ENCODE assay signal across 7 cellular contexts in the genomic region with DNA sequence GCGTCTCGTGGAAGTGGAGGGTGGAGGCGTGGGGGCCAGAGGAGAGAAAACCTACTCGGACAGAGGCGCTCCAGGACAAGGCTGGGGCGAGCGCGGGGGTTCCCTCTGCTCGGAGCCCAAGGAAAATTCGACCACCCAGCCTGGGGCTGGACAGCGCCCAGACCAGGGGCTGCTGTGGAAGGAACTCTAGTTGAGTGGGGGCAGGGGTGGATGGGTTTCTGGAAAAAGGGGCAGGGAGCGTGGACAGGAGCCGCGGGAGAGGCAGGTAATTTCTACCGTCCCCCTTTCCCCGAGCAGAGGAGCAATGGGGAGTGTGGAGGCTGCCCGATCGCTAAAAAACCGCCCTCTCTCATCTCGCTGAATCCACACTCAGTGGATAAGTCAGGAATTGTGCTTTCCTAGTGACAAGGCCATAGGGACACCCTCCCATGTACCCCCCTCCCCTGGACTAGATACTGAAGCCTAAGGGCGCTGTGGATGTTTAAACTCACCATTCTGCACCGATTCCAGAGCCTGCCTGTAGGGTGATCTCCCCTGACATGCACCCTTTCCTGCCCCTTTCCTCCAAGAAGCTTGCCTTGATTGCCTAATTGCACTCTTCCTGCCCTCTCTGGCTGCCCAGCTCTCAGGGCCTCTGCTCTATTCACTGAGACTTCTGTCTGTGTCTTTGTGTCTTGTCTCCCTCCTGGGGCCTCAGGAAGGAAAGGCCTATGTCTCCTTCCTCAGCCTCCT.
A peak's percentile ranks its signal among the peaks of the same experiment; 100 is the strongest.
DNase-seq lines count a peak whose midpoint lies in the region; FAIRE-seq and TF ChIP-seq lines count a peak whose summit lies in the region.

No MANE protein-coding gene starts in this region.

- DNase-seq in HFF-Myc (ENCODE audit: extremely low read depth, low read depth) (no peak), fibroblast of villous mesenchyme (ENCODE audit: low read depth) (no peak), retinal pigment epithelial cell (ENCODE audit: low read depth) (no peak), GM12892 (ENCODE audit: insufficient read length) (no peak)
- no peak for DNase-seq in activated CD8-positive, alpha-beta memory T cell treated with anti-CD3 and anti-CD28 coated beads, Interleukin-2, amount 50 U/mL, for 48 hours
- DNase-seq in activated CD4-positive, alpha-beta T cell treated with anti-CD3 and anti-CD28 coated beads for 48 hours = no peak

- no peak for TF ChIP-seq POLR2A in GM12892 (IDR thresholded peaks at IDR 0.05; ENCODE audit: low read depth, low read length)

- peak overlapping the region; percentile 84 for H3K27ac ChIP-seq in VCaP

- H3K4me3 ChIP-seq in HFF-Myc (replicated peaks; ENCODE audit: low read depth, low read length) (peak overlapping the region; percentile 29), fibroblast of villous mesenchyme (ENCODE audit: low read depth, low read length) (peak overlapping the region; percentile 51), retinal pigment epithelial cell (ENCODE audit: low read length) (peak overlapping the region; percentile 52)

- no peak for FAIRE-seq in GM12892 (lab: Jason Lieb, UNC)

- peak; percentile 24 for TF ChIP-seq CTCF in HFF-Myc (IDR thresholded peaks at IDR 0.05; ENCODE audit: low read depth, low read length, missing control alignments)
- TF ChIP-seq CTCF in VCaP (conservative IDR thresholded peaks at IDR 0.05) = peak; percentile 26
- peak; percentile 29 for TF ChIP-seq CTCF in fibroblast of villous mesenchyme (IDR thresholded peaks at IDR 0.05; ENCODE audit: insufficient read depth, low read depth, low read length)
- TF ChIP-seq CTCF in retinal pigment epithelial cell (conservative IDR thresholded peaks at IDR 0.05; ENCODE audit: low read depth, low read length) = peak; percentile 31
